In the genomic region with DNA sequence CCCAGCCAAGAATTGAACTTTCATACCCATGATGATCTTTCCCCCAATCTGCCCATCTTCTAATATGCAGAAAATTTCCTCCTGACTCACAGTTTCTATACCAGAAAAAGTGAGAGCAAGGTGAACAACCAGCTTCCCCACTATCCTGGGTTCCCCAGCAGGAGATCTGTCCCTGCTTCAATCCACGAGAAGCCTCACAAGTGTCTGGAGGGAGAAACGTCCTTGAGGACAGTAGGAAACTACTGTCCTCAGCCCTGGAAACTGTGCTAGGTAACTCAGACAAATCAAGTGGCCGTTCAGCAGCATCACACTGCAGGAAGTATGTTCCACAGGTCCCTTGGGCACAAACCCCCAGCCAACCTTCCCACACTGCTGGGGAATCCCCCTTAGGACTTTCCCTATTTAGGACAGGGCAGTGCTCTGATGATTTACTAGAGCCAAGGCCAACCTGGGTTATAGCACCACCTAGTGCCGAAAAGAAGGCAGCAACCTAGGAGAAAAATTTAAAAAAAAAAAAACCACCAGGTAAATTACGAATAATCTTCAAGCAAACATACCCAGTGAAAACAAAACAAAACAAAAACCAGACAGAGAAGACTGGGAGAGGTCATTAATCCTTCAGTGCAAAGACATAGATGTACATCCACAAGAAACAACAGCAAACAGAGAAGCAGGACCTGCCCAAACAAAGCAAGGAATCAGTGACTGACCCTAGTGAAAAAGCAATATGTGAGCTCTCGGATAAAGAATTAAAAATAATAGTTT, we compare ENCODE assay signal across 9 cellular contexts. TPM values are rescaled to one million over a fixed set of nuclear protein-coding genes. Genes with fewer than 3 reads are reported as not detected.
DNase-seq lines count a peak whose midpoint lies in the region; ATAC-seq and TF ChIP-seq lines count a peak whose summit lies in the region.
"Had no signal": no experiment of that assay in that cellular context is flagged by ENCODE, and none has a peak within 500 bp of the region (broad histone marks: within the 10 kb centered on the region; RNA-seq: fewer than 3 reads in every experiment).

No MANE protein-coding gene starts in this region.

- H3K36me3 ChIP-seq in HEK293 (ENCODE audit: control insufficient read depth in 2 of 2, insufficient read depth in 1 of 2, low read length in 2 of 2): no peaks in the 10 kb centered on the region
- no peaks in the 10 kb centered on the region for H3K36me3 ChIP-seq in upper lobe of right lung
- H3K36me3 ChIP-seq: tibial nerve had no signal

- TF ChIP-seq CTCF in CD14-positive monocyte (IDR thresholded peaks at IDR 0.05): peak; percentile 91
- peak; percentile 74 for TF ChIP-seq CTCF in GM12872 (IDR thresholded peaks at IDR 0.05; ENCODE audit: insufficient read depth, low read depth, low read length)
- TF ChIP-seq CTCF in HEK293 (tag by site-specific recombination; IDR thresholded peaks at IDR 0.05): no peak
- peak; percentile 84 for TF ChIP-seq CTCF in LNCAP (IDR thresholded peaks at IDR 0.05)
- peak; percentile 59 for TF ChIP-seq CTCF in upper lobe of right lung (IDR thresholded peaks at IDR 0.05)

- peaks cover 0 to 2% (median 2%) of the 10 kb centered on the region in 7 donors for H3K9me3 Mint-ChIP-seq in CD14-positive monocyte
- H3K9me3 Mint-ChIP-seq in activated naive CD4-positive, alpha-beta T cell treated with anti-CD3 and anti-CD28 coated beads, Interleukin-2, amount 50 U/mL, for 72 hours: no peaks in the 10 kb centered on the region
- H3K9me3 Mint-ChIP-seq in immature natural killer cell: peaks cover 0 to 4% (median 0%) of the 10 kb centered on the region in 6 donors

- ATAC-seq in activated naive CD4-positive, alpha-beta T cell treated with anti-CD3 and anti-CD28 coated beads, Interleukin-2, amount 50 U/mL, for 72 hours: peak; percentile 63 to 83
- ATAC-seq in upper lobe of right lung: peak; percentile 90

- no peak for DNase-seq in CD14-positive monocyte (ENCODE audit: low spot score)
- peak in 1 of 2 donors; percentile 18 for DNase-seq in activated naive CD4-positive, alpha-beta T cell treated with anti-CD3 and anti-CD28 coated beads, Interleukin-2, amount 50 U/mL, for 72 hours (ENCODE audit: low spot score in 2 of 2)
- peak in 2 of 3 donors; percentile 2 to 6 for DNase-seq in immature natural killer cell
- no peak for DNase-seq in upper lobe of right lung
- DNase-seq in occipital lobe (lab: John Stamatoyannopoulos, UW): no peak

- H3K4me3 ChIP-seq in HEK293 (ENCODE audit: low read depth, low read length) (no peak overlapping the region), upper lobe of right lung (no peak overlapping the region)
- H3K4me3 ChIP-seq: tibial nerve had no signal

- POLR2A ChIA-PET in HEK293 (lab: Yijun Ruan, JAX): no interaction called here

- H3K4me1 Mint-ChIP-seq in CD14-positive monocyte (no peaks in the 10 kb centered on the region), immature natural killer cell (no peaks in the 10 kb centered on the region)

- H3K4me1 ChIP-seq in HEK293 (ENCODE audit: control insufficient read depth, insufficient read depth, low read length) (no peaks in the 10 kb centered on the region), upper lobe of right lung (no peaks in the 10 kb centered on the region)
- H3K4me1 ChIP-seq: tibial nerve had no signal

- CTCF ChIA-PET in HEK293 (lab: Yijun Ruan, JAX): interaction anchor here (0.6 to 1.5 kb wide), 12 partner anchors 8 to 439 kb away, joined by 3 to 12 read pairs (median 4); no protein-coding TSS in a partner anchor

- H3K27ac ChIP-seq in HEK293 (ENCODE audit: extremely low read depth, low read depth, low read length): no peak overlapping the region
- no peak overlapping the region for H3K27ac ChIP-seq in upper lobe of right lung
- H3K27ac ChIP-seq: tibial nerve had no signal

- intact Hi-C loops in CD14-positive monocyte (cut with micrococcal nuclease) (loop anchor here (2.0 to 5.0 kb wide), 2 partner anchors 59 to 420 kb away; no protein-coding TSS in a partner anchor), upper lobe of right lung (cut with DNase I) (no loop called here)

- H3K27me3 ChIP-seq in upper lobe of right lung: no peaks in the 10 kb centered on the region
- H3K27me3 ChIP-seq: tibial nerve had no signal

- H3K27ac Mint-ChIP-seq in CD14-positive monocyte (peak overlapping the region in 2 of 7 donors; percentile 44 to 79), immature natural killer cell (no peak overlapping the region)
- peak overlapping the region in 1 of 2 donors; percentile 57 for H3K27ac Mint-ChIP-seq in activated naive CD4-positive, alpha-beta T cell treated with anti-CD3 and anti-CD28 coated beads, Interleukin-2, amount 50 U/mL, for 72 hours

- no peaks in the 10 kb centered on the region for H3K9me3 ChIP-seq in HEK293 (ENCODE audit: control insufficient read depth, insufficient read depth, low read depth, low read length)
- no peaks in the 10 kb centered on the region for H3K9me3 ChIP-seq in upper lobe of right lung

- H3K4me3 Mint-ChIP-seq in CD14-positive monocyte (no peak overlapping the region), immature natural killer cell (no peak overlapping the region)

- peaks cover 0 to 1% (median 1%) of the 10 kb centered on the region in 3 donors for H3K27me3 Mint-ChIP-seq in CD14-positive monocyte (ENCODE audit: low read depth in 3 of 3)
- peaks cover 0 to 5% (median 4%) of the 10 kb centered on the region in 3 donors for H3K27me3 Mint-ChIP-seq in immature natural killer cell (ENCODE audit: low read depth in 3 of 3)

- H3K36me3 Mint-ChIP-seq in CD14-positive monocyte: no peaks in the 10 kb centered on the region
- H3K36me3 Mint-ChIP-seq in activated naive CD4-positive, alpha-beta T cell treated with anti-CD3 and anti-CD28 coated beads, Interleukin-2, amount 50 U/mL, for 72 hours: no peaks in the 10 kb centered on the region
- no peaks in the 10 kb centered on the region for H3K36me3 Mint-ChIP-seq in immature natural killer cell

TF ChIP-seq in HEK293, 187 proteins besides CTCF, POLR2A, EP300 and RAD21:
- TF ChIP-seq SETDB1 (IDR thresholded peaks at IDR 0.05; ENCODE audit: insufficient read length, low read length) (peak; percentile 80), YY1 (tag by site-specific recombination; IDR thresholded peaks at IDR 0.05) (no peak), PRDM1 (tag by site-specific recombination; IDR thresholded peaks at IDR 0.05) (no peak), ZNF654 (tag by site-specific recombination; IDR thresholded peaks at IDR 0.05; ENCODE audit: low read depth) (peak; percentile 53), KLF1 (tag by site-specific recombination; IDR thresholded peaks at IDR 0.05) (no peak), ZNF138 (tag by site-specific recombination; IDR thresholded peaks at IDR 0.05; ENCODE audit: borderline replicate concordance) (no peak)

RNA-seq across cellular contexts. Expression of a gene that starts 36.0 kb away (rescaled TPM):
- not detected for polyA plus RNA-seq in CD14-positive monocyte
- total RNA-seq in activated naive CD4-positive, alpha-beta T cell treated with anti-CD3 and anti-CD28 coated beads, Interleukin-2, amount 50 U/mL, for 72 hours: not detected
- polyA plus RNA-seq in immature natural killer cell: not detected
- not detected for total RNA-seq in upper lobe of right lung
- 0.31 TPM for total RNA-seq in occipital lobe

RNA-seq across cellular contexts. Expression of a gene that starts 54.6 kb away (rescaled TPM):
- polyA plus RNA-seq in CD14-positive monocyte (not detected), immature natural killer cell (not detected)
- total RNA-seq in activated naive CD4-positive, alpha-beta T cell treated with anti-CD3 and anti-CD28 coated beads, Interleukin-2, amount 50 U/mL, for 72 hours: not detected
- total RNA-seq in upper lobe of right lung (not detected), occipital lobe (not detected)
- total RNA-seq: tibial nerve had no signal

Comparison
In these comparisons a context has a peak if more than half of its experiments do, and no peak if none do; other contexts are left out.
1. DNase-seq: peak in immature natural killer cell (2 of 3); none in CD14-positive monocyte (single experiment), upper lobe of right lung (single experiment) and occipital lobe (single experiment).